In the genomic region with DNA sequence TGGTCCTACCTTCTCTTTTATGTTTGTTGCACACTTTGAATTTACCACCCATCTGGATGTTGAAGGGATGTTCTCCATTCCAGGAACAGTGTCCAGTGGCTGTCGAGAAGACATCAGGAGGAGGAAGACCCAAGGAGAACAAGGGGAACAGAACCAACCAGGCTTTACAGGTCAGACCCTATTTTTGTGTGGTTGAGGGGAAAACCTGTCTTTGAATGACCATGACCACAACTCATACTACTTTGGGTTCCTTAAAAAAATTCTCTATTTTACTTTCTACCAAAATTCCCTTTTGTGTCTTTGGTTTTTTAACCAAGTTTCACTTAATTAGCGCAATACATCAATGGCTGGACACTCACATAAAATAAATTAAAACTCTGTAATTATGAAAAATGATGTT, we compare ENCODE assay signal across 21 cellular contexts.
A peak's percentile ranks its signal among the peaks of the same experiment; 100 is the strongest.
DNase-seq lines count a peak whose midpoint lies in the region; ATAC-seq, FAIRE-seq and TF ChIP-seq lines count a peak whose summit lies in the region.
"Had no signal": no experiment of that assay in that cellular context is flagged by ENCODE, and none has a peak within 500 bp of the region (broad histone marks: within the 10 kb centered on the region; RNA-seq: fewer than 3 reads in every experiment).

No MANE protein-coding gene starts in this region.

- no peaks in the 10 kb centered on the region for H3K79me2 ChIP-seq in OCI-LY3 (ENCODE audit: low read length)

- H3K36me3 Mint-ChIP-seq in stimulated activated memory B cell treated with anti-CD40 and anti-IgM and Interleukin-4, amounts not matched to agents 10 μg/mL and 1 μg/mL and 100 μg/mL, for 72 hours, result peaks cover 83% of the 10 kb centered on the region
- peaks cover 76% of the 10 kb centered on the region for H3K36me3 Mint-ChIP-seq in activated CD4-positive, alpha-beta T cell treated with anti-CD3 and anti-CD28 coated beads, Interleukin-2, amount 10 ng/mL, durations not matched to agents 7 days and 5 days (ENCODE audit: low read depth)

- H3K4me3 ChIP-seq in GM12865 (ENCODE audit: low read depth, low read length) (no peak overlapping the region), OCI-LY3 (ENCODE audit: low read length) (no peak overlapping the region)
- H3K4me3 ChIP-seq: A549, GM23248, HAP-1, K562 had no signal

- DNase-seq in GM12865 (ENCODE audit: low read depth), result peak; percentile 42
- no peak for DNase-seq in GM19239 (ENCODE audit: insufficient read length, low spot score)
- no peak for DNase-seq in D721Med (ENCODE audit: insufficient read length, low spot score)
- DNase-seq in cortex of kidney (lab: John Stamatoyannopoulos, UW), result no peak
- DNase-seq in activated CD4-positive, alpha-beta T cell treated with anti-CD3 and anti-CD28 coated beads, Interleukin-2, amount 10 ng/mL, durations not matched to agents 7 days and 5 days, result no peak
- DNase-seq: AML-193; Caco-2; CD4-positive, alpha-beta T cell; DMS79 treated with DMSO at 0.1 percent for 48 hours; GF-D8; GM23248; IMR-90 had no signal

- no peaks in the 10 kb centered on the region for H3K27me3 Mint-ChIP-seq in stimulated activated memory B cell treated with anti-CD40 and anti-IgM and Interleukin-4, amounts not matched to agents 10 μg/mL and 1 μg/mL and 100 μg/mL, for 72 hours
- no peaks in the 10 kb centered on the region for H3K27me3 Mint-ChIP-seq in activated CD4-positive, alpha-beta T cell treated with anti-CD3 and anti-CD28 coated beads, Interleukin-2, amount 10 ng/mL, durations not matched to agents 7 days and 5 days
- H3K27me3 Mint-ChIP-seq: CD4-positive, alpha-beta T cell had no signal

- peak overlapping the region; percentile 51 for H3K27ac Mint-ChIP-seq in stimulated activated memory B cell treated with anti-CD40 and anti-IgM and Interleukin-4, amounts not matched to agents 10 μg/mL and 1 μg/mL and 100 μg/mL, for 72 hours
- no peak overlapping the region for H3K27ac Mint-ChIP-seq in activated CD4-positive, alpha-beta T cell treated with anti-CD3 and anti-CD28 coated beads, Interleukin-2, amount 10 ng/mL, durations not matched to agents 7 days and 5 days
- H3K27ac Mint-ChIP-seq: CD4-positive, alpha-beta T cell had no signal

- no peaks in the 10 kb centered on the region for H4K20me1 ChIP-seq in OCI-LY3 (ENCODE audit: insufficient read depth, low read length)

- H3K27ac ChIP-seq in OCI-LY3 (ENCODE audit: low read length), result no peak overlapping the region
- H3K27ac ChIP-seq: 22Rv1, A549, C4-2B, GM23248 had no signal

- no peaks in the 10 kb centered on the region for H3K9me3 Mint-ChIP-seq in stimulated activated memory B cell treated with anti-CD40 and anti-IgM and Interleukin-4, amounts not matched to agents 10 μg/mL and 1 μg/mL and 100 μg/mL, for 72 hours
- peaks cover 4% of the 10 kb centered on the region for H3K9me3 Mint-ChIP-seq in activated CD4-positive, alpha-beta T cell treated with anti-CD3 and anti-CD28 coated beads, Interleukin-2, amount 10 ng/mL, durations not matched to agents 7 days and 5 days
- H3K9me3 Mint-ChIP-seq: CD4-positive, alpha-beta T cell had no signal

- no peak overlapping the region for H3K9ac ChIP-seq in OCI-LY3 (ENCODE audit: low read length)
- H3K9ac ChIP-seq: GM23248 had no signal

- no peaks in the 10 kb centered on the region for H3K36me3 ChIP-seq in OCI-LY3 (replicated peaks; ENCODE audit: low read depth, low read length)

- no peak overlapping the region for H3K4me3 Mint-ChIP-seq in stimulated activated memory B cell treated with anti-CD40 and anti-IgM and Interleukin-4, amounts not matched to agents 10 μg/mL and 1 μg/mL and 100 μg/mL, for 72 hours
- H3K4me3 Mint-ChIP-seq in activated CD4-positive, alpha-beta T cell treated with anti-CD3 and anti-CD28 coated beads, Interleukin-2, amount 10 ng/mL, durations not matched to agents 7 days and 5 days, result no peak overlapping the region
- H3K4me3 Mint-ChIP-seq: CD4-positive, alpha-beta T cell had no signal

- H2AFZ ChIP-seq in OCI-LY3 (ENCODE audit: low read depth, low read length), result no peak overlapping the region
- H2AFZ ChIP-seq: GM23248 had no signal

- peak; percentile 73 for ATAC-seq in stimulated activated memory B cell treated with anti-CD40 and anti-IgM and Interleukin-4, amounts not matched to agents 10 μg/mL and 1 μg/mL and 100 μg/mL, for 72 hours
- ATAC-seq: A549, K562 had no signal

- peaks cover 73% of the 10 kb centered on the region for H3K4me1 Mint-ChIP-seq in stimulated activated memory B cell treated with anti-CD40 and anti-IgM and Interleukin-4, amounts not matched to agents 10 μg/mL and 1 μg/mL and 100 μg/mL, for 72 hours
- H3K4me1 Mint-ChIP-seq in activated CD4-positive, alpha-beta T cell treated with anti-CD3 and anti-CD28 coated beads, Interleukin-2, amount 10 ng/mL, durations not matched to agents 7 days and 5 days, result peaks cover 14% of the 10 kb centered on the region

- POLR2A ChIA-PET in activated CD4-positive, alpha-beta T cell treated with anti-CD3 and anti-CD28 coated beads, Interleukin-2, amount 10 ng/mL, durations not matched to agents 7 days and 5 days (lab: Charles Lee), result no interaction called here

- CTCF ChIA-PET in activated CD4-positive, alpha-beta T cell treated with anti-CD3 and anti-CD28 coated beads, Interleukin-2, amount 10 ng/mL, durations not matched to agents 7 days and 5 days (lab: Charles Lee), result no interaction called here

- no peak for TF ChIP-seq CTCF in GM12865 (IDR thresholded peaks at IDR 0.05; ENCODE audit: insufficient read depth, low read depth, low read length, missing control alignments)
- no peak for TF ChIP-seq CTCF in OCI-LY3 (IDR thresholded peaks at IDR 0.05; ENCODE audit: low read depth, low read length)
- TF ChIP-seq CTCF in D721Med (IDR thresholded peaks at IDR 0.05; ENCODE audit: insufficient read depth, missing control alignments), result no peak

- H3K9me3 ChIP-seq in OCI-LY3 (ENCODE audit: insufficient read depth, low read length), result no peaks in the 10 kb centered on the region
- H3K9me3 ChIP-seq: A549, Caco-2, HAP-1 had no signal

- H3K4me1 ChIP-seq in OCI-LY3 (ENCODE audit: low read length), result peaks cover 39% of the 10 kb centered on the region
- H3K4me1 ChIP-seq: A549, Caco-2, HAP-1 had no signal

- H3K4me2 ChIP-seq in OCI-LY3 (ENCODE audit: low read length), result peak overlapping the region; percentile 75
- H3K4me2 ChIP-seq: A549 had no signal

- peaks cover 58% of the 10 kb centered on the region for H3K27me3 ChIP-seq in OCI-LY3 (ENCODE audit: low read depth, low read length)

- FAIRE-seq in GM19239 (lab: Jason Lieb, UNC), result peak; percentile 87
- FAIRE-seq in D721Med (lab: Jason Lieb, UNC), result no peak
- FAIRE-seq: A549, GM12892, HTR-8/SVneo, K562 had no signal
